12 cellular contexts compared by ENCODE assay signal in genomic region chr11:114258696-114259095, GRCh38. TPM values are rescaled to one million over a fixed set of nuclear protein-coding genes. Genes with fewer than 3 reads are reported as not detected.
A peak's percentile ranks its signal among the peaks of the same experiment; 100 is the strongest.
DNase-seq lines count a peak whose midpoint lies in the region; ATAC-seq and TF ChIP-seq lines count a peak whose summit lies in the region.
"Had no signal": no experiment of that assay in that cellular context is flagged by ENCODE, and none has a peak within 500 bp of the region (broad histone marks: within the 10 kb centered on the region; RNA-seq: fewer than 3 reads in every experiment).

No MANE protein-coding gene starts in this region.

- H3K14ac ChIP-seq in neuronal stem cell (ENCODE audit: low read length), result no peak overlapping the region

- peak overlapping the region; percentile 57 to 79 for H3K27ac Mint-ChIP-seq in natural killer cell
- peak overlapping the region in 1 of 2 donors; percentile 3 for H3K27ac Mint-ChIP-seq in natural killer cell treated with Interleukin-12 subunit alpha and Interleukin-12 subunit beta and Interleukin-15 and Interleukin-18, amount 100 ng/mL, for 72 hours
- H3K27ac Mint-ChIP-seq in dendritic cell treated with granulocyte-macrophage colony-stimulating factor and Interleukin-4, amounts not matched to agents 40 ng/mL and 50 ng/mL, for 4 days, result peak overlapping the region; percentile 6
- H3K27ac Mint-ChIP-seq: activated T-helper 2 cell treated with anti-CD3 and anti-CD28 coated beads, Interferon-gamma antibody, Interleukin-2, Interleukin-4, amounts not matched to agents 10 μg/mL and 5 μg/mL and 100 μg/mL, durations not matched to agents 14 hours and 24 hours and 36 hours had no signal

- peak overlapping the region; percentile 14 for H2BK120ac ChIP-seq in neuronal stem cell (ENCODE audit: low read depth, low read length)

- no peak overlapping the region for H2BK15ac ChIP-seq in neuronal stem cell (ENCODE audit: low read length)

- H2AFZ ChIP-seq in neuronal stem cell (ENCODE audit: low read length), result no peak overlapping the region

- H3K27me3 Mint-ChIP-seq in natural killer cell (ENCODE audit: low read depth in 2 of 2), result no peaks in the 10 kb centered on the region
- no peaks in the 10 kb centered on the region for H3K27me3 Mint-ChIP-seq in natural killer cell treated with Interleukin-12 subunit alpha and Interleukin-12 subunit beta and Interleukin-15 and Interleukin-18, amount 100 ng/mL, for 72 hours
- H3K27me3 Mint-ChIP-seq in dendritic cell treated with granulocyte-macrophage colony-stimulating factor and Interleukin-4, amounts not matched to agents 40 ng/mL and 50 ng/mL, for 4 days, result peaks cover 4% of the 10 kb centered on the region

- H3K79me1 ChIP-seq in neuronal stem cell (ENCODE audit: low read depth, low read length), result peaks cover 3% of the 10 kb centered on the region

- no peak overlapping the region for H3K4ac ChIP-seq in neuronal stem cell (ENCODE audit: low read length)

- ATAC-seq in natural killer cell, result peak in 1 of 3 donors; percentile 42
- ATAC-seq in natural killer cell treated with Interleukin-12 subunit alpha and Interleukin-12 subunit beta and Interleukin-15 and Interleukin-18, amount 100 ng/mL, for 72 hours, result no peak
- no peak for ATAC-seq in GM18858 (IDR thresholded peaks at IDR 0.05; ENCODE audit: unreplicated experiment)

- H3K4me3 Mint-ChIP-seq in natural killer cell, result no peak overlapping the region
- H3K4me3 Mint-ChIP-seq in natural killer cell treated with Interleukin-12 subunit alpha and Interleukin-12 subunit beta and Interleukin-15 and Interleukin-18, amount 100 ng/mL, for 72 hours, result no peak overlapping the region
- H3K4me3 Mint-ChIP-seq in dendritic cell treated with granulocyte-macrophage colony-stimulating factor and Interleukin-4, amounts not matched to agents 40 ng/mL and 50 ng/mL, for 4 days, result no peak overlapping the region

- no peaks in the 10 kb centered on the region for H3K36me3 ChIP-seq in neuronal stem cell (replicated peaks in 1 of 2; ENCODE audit: control insufficient read depth in 2 of 2, insufficient read depth in 2 of 2, low read length in 2 of 2)

- H3K4me3 ChIP-seq in neuronal stem cell (ENCODE audit: low read length in 2 of 2), result no peak overlapping the region
- H3K4me3 ChIP-seq: SK-N-MC had no signal

- H3K18ac ChIP-seq in neuronal stem cell (ENCODE audit: low read length), result peak overlapping the region; percentile 2

- TF ChIP-seq CTCF in natural killer cell (IDR thresholded peaks at IDR 0.05), result no peak

- no peak overlapping the region for H3K27ac ChIP-seq in neuronal stem cell (replicated peaks; ENCODE audit: low read length)
- H3K27ac ChIP-seq: SK-N-MC had no signal

- peaks cover 37 to 48% of the 10 kb centered on the region in 2 donors for H3K4me1 ChIP-seq in neuronal stem cell (ENCODE audit: control insufficient read depth in 2 of 2, insufficient read depth in 1 of 2, low read depth in 1 of 2, low read length in 2 of 2)

- H3K36me3 Mint-ChIP-seq in natural killer cell, result no peaks in the 10 kb centered on the region
- no peaks in the 10 kb centered on the region for H3K36me3 Mint-ChIP-seq in natural killer cell treated with Interleukin-12 subunit alpha and Interleukin-12 subunit beta and Interleukin-15 and Interleukin-18, amount 100 ng/mL, for 72 hours
- H3K36me3 Mint-ChIP-seq in dendritic cell treated with granulocyte-macrophage colony-stimulating factor and Interleukin-4, amounts not matched to agents 40 ng/mL and 50 ng/mL, for 4 days (ENCODE audit: low read depth), result no peaks in the 10 kb centered on the region

- H4K8ac ChIP-seq in neuronal stem cell (ENCODE audit: low read depth, low read length), result no peak overlapping the region

- DNase-seq in natural killer cell (no peak), neuronal stem cell (ENCODE audit: low spot score) (no peak), NCI-H187 treated with DMSO at 0.1 percent for 48 hours (lab: John Stamatoyannopoulos, UW) (no peak), SW480 (ENCODE audit: low spot score) (no peak), NCI-H1436 (lab: John Stamatoyannopoulos, UW) (no peak)
- DNase-seq in natural killer cell treated with Interleukin-12 subunit alpha and Interleukin-12 subunit beta and Interleukin-15 and Interleukin-18, amount 100 ng/mL, for 72 hours (ENCODE audit: low spot score), result no peak
- DNase-seq: AML-193 had no signal

- H2BK5ac ChIP-seq in neuronal stem cell (ENCODE audit: low read length), result peak overlapping the region; percentile 33

- H2BK12ac ChIP-seq in neuronal stem cell (ENCODE audit: low read length), result no peak overlapping the region

- intact Hi-C loops in natural killer cell (cut with micrococcal nuclease), result no loop called here
- intact Hi-C loops in dendritic cell treated with granulocyte-macrophage colony-stimulating factor and Interleukin-4, amounts not matched to agents 40 ng/mL and 50 ng/mL, for 4 days (cut with micrococcal nuclease), result loop anchor here (5.0 kb wide), 1 partner anchor 101 kb away; no protein-coding TSS in a partner anchor

- no peak overlapping the region for H4K91ac ChIP-seq in neuronal stem cell (ENCODE audit: low read depth, low read length, poor library complexity)

- no peak overlapping the region for H3K9ac ChIP-seq in neuronal stem cell (ENCODE audit: low read depth, low read length, poor library complexity)

- no peaks in the 10 kb centered on the region for H3K27me3 ChIP-seq in neuronal stem cell (ENCODE audit: control insufficient read depth in 3 of 3, insufficient read depth in 3 of 3, low read depth in 1 of 3, low read length in 3 of 3)

- no CpG with 5 or more reads among the region's 7 CpGs for WGBS in neuronal stem cell (ENCODE audit: extremely low coverage in 2 of 2, insufficient read length in 2 of 2, insufficient replicate concordance in 1 of 2), 2 donors

- H3K23ac ChIP-seq in neuronal stem cell (ENCODE audit: low read depth, low read length, poor library complexity), result no peak overlapping the region

- H3K9me3 Mint-ChIP-seq in natural killer cell, result no peaks in the 10 kb centered on the region
- no peaks in the 10 kb centered on the region for H3K9me3 Mint-ChIP-seq in natural killer cell treated with Interleukin-12 subunit alpha and Interleukin-12 subunit beta and Interleukin-15 and Interleukin-18, amount 100 ng/mL, for 72 hours
- H3K9me3 Mint-ChIP-seq in dendritic cell treated with granulocyte-macrophage colony-stimulating factor and Interleukin-4, amounts not matched to agents 40 ng/mL and 50 ng/mL, for 4 days, result no peaks in the 10 kb centered on the region
- H3K9me3 Mint-ChIP-seq: activated T-helper 2 cell treated with anti-CD3 and anti-CD28 coated beads, Interferon-gamma antibody, Interleukin-2, Interleukin-4, amounts not matched to agents 10 μg/mL and 5 μg/mL and 100 μg/mL, durations not matched to agents 14 hours and 24 hours and 36 hours had no signal

- no peaks in the 10 kb centered on the region for H3K9me3 ChIP-seq in neuronal stem cell (replicated peaks in 1 of 2; ENCODE audit: control insufficient read depth in 2 of 2, insufficient read depth in 1 of 2, low read depth in 1 of 2, low read length in 2 of 2)

- H2AK5ac ChIP-seq in neuronal stem cell (ENCODE audit: low read depth, low read length), result peak overlapping the region; percentile 27

- peaks cover 8 to 16% of the 10 kb centered on the region in 2 donors for H3K4me1 Mint-ChIP-seq in natural killer cell
- H3K4me1 Mint-ChIP-seq in natural killer cell treated with Interleukin-12 subunit alpha and Interleukin-12 subunit beta and Interleukin-15 and Interleukin-18, amount 100 ng/mL, for 72 hours (ENCODE audit: low read depth in 2 of 2), result peaks cover 0 to 10% of the 10 kb centered on the region in 2 donors
- H3K4me1 Mint-ChIP-seq in dendritic cell treated with granulocyte-macrophage colony-stimulating factor and Interleukin-4, amounts not matched to agents 40 ng/mL and 50 ng/mL, for 4 days (ENCODE audit: low read depth), result peaks cover 18% of the 10 kb centered on the region

- H3K4me2 ChIP-seq in neuronal stem cell (ENCODE audit: insufficient read depth, low read length, poor library complexity, severe bottlenecking), result no peak overlapping the region

RNA-seq across cellular contexts. Expression of gene NNMT, which starts 37.5 kb away (rescaled TPM):
- 1 to 10 TPM; 1.8 to 2.4 (median 2.0) TPM for total RNA-seq in natural killer cell
- not detected for total RNA-seq in natural killer cell treated with Interleukin-12 subunit alpha and Interleukin-12 subunit beta and Interleukin-15 and Interleukin-18, amount 100 ng/mL, for 72 hours
- polyA plus RNA-seq in neuronal stem cell (2013, experiment 1 of 2), result 0.54 TPM
- 0.79 TPM for polyA plus RNA-seq in neuronal stem cell (2013, experiment 2 of 2)
- total RNA-seq: activated T-helper 2 cell treated with anti-CD3 and anti-CD28 coated beads, Interferon-gamma antibody, Interleukin-2, Interleukin-4, amounts not matched to agents 10 μg/mL and 5 μg/mL and 100 μg/mL, durations not matched to agents 14 hours and 24 hours and 36 hours; H1 had no signal
- polyA plus RNA-seq: H1 had no signal
